37 cellular contexts compared by ENCODE assay signal in the genomic region with DNA sequence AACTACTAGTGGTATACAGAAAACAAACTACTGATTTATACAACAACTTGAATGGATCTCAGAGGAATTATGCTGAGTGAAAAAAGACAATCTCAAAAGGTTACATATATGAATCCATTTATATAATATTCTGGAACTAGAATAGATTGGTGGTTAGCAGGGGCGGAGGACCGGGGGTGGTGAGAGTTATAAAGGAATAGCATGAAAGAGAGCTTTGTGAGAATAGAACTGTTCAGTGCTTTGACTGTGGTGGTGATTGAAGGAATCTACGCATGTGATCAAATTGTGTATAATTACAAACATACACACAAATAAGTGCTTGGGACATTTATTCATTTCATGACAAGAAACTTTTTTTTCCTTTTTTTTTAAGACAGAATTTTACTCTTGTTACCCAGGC. TPM values are rescaled to one million over a fixed set of nuclear protein-coding genes. Genes with fewer than 3 reads are reported as not detected.
"Had no signal": no experiment of that assay in that cellular context is flagged by ENCODE, and none has a peak within 500 bp of the region (broad histone marks: within the 10 kb centered on the region; RNA-seq: fewer than 3 reads in every experiment).

No MANE protein-coding gene starts in this region.

- H3K4me3 Mint-ChIP-seq: activated B cell treated with CpG ODN at 0.5 μM for 24 hours; activated CD4-positive, alpha-beta memory T cell treated with anti-CD3 and anti-CD28 coated beads for 36 hours; activated CD4-positive, alpha-beta T cell treated with anti-CD3 and anti-CD28 coated beads, Interleukin-2, amount 10 ng/mL, durations not matched to agents 24 days and 14 days; activated CD8-positive, alpha-beta T cell treated with anti-CD3 and anti-CD28 coated beads for 36 hours; activated naive CD4-positive, alpha-beta T cell treated with anti-CD3 and anti-CD28 coated beads for 36 hours; activated naive CD8-positive, alpha-beta T cell treated with anti-CD3 and anti-CD28 coated beads for 36 hours; activated T-cell treated with anti-CD3 and anti-CD28 coated beads, Interleukin-2, amount 50 U/mL, for 4 hours; activated T-cell treated with anti-CD3 and anti-CD28 coated beads, Interleukin-2, amount 50 U/mL, for 72 hours; activated T-helper 1 cell treated with anti-CD3 and anti-CD28 coated beads, Interleukin-12 subunit alpha, Interleukin-12 subunit beta, Interleukin-2, Interleukin-4 antibody, amounts not matched to agents 30 ng/mL and 10 ng/mL and 1 ng/mL, durations not matched to agents 14 hours and 24 hours and 36 hours; activated T-helper 17 cell treated with anti-CD3 and anti-CD28 coated beads, Interleukin-2, amount 50 U/mL, for 72 hours; central memory CD8-positive, alpha-beta T cell; T-cell; T-helper 17 cell had no signal

- H3K4me1 ChIP-seq: adrenal gland, breast epithelium had no signal

- H3K27ac ChIP-seq: adrenal gland, body of pancreas, brain microvascular endothelial cell, breast epithelium, VCaP had no signal

- H3K27me3 ChIP-seq: adrenal gland, body of pancreas, brain microvascular endothelial cell, breast epithelium had no signal

- H3K9me3 Mint-ChIP-seq: activated B cell treated with CpG ODN at 0.5 μM for 24 hours; activated CD4-positive, alpha-beta memory T cell treated with anti-CD3 and anti-CD28 coated beads for 36 hours; activated CD4-positive, alpha-beta T cell treated with anti-CD3 and anti-CD28 coated beads, Interleukin-2, amount 10 ng/mL, durations not matched to agents 24 days and 14 days; activated CD8-positive, alpha-beta T cell treated with anti-CD3 and anti-CD28 coated beads for 36 hours; activated naive CD4-positive, alpha-beta T cell treated with anti-CD3 and anti-CD28 coated beads for 36 hours; activated naive CD4-positive, alpha-beta T cell treated with anti-CD3 and anti-CD28 coated beads, Interleukin-2, amount 50 U/mL, for 72 hours; activated naive CD8-positive, alpha-beta T cell treated with anti-CD3 and anti-CD28 coated beads for 36 hours; activated T-cell treated with anti-CD3 and anti-CD28 coated beads, Interleukin-2, amount 50 U/mL, for 4 hours; activated T-cell treated with anti-CD3 and anti-CD28 coated beads, Interleukin-2, amount 50 U/mL, for 72 hours; activated T-helper 1 cell treated with anti-CD3 and anti-CD28 coated beads, Interleukin-12 subunit alpha, Interleukin-12 subunit beta, Interleukin-2, Interleukin-4 antibody, amounts not matched to agents 30 ng/mL and 10 ng/mL and 1 ng/mL, durations not matched to agents 14 hours and 24 hours and 36 hours; activated T-helper 17 cell treated with anti-CD3 and anti-CD28 coated beads, Interleukin-2, amount 50 U/mL, for 72 hours; central memory CD8-positive, alpha-beta T cell; T-cell had no signal

- ATAC-seq: activated CD8-positive, alpha-beta T cell treated with anti-CD3 and anti-CD28 coated beads for 36 hours; activated naive CD4-positive, alpha-beta T cell treated with anti-CD3 and anti-CD28 coated beads, Interleukin-2, amount 50 U/mL, for 72 hours; activated T-cell treated with anti-CD3 and anti-CD28 coated beads, Interleukin-2, amount 50 U/mL, for 4 hours; activated T-cell treated with anti-CD3 and anti-CD28 coated beads, Interleukin-2, amount 50 U/mL, for 72 hours; activated T-helper 17 cell treated with anti-CD3 and anti-CD28 coated beads, Interleukin-2, amount 50 U/mL, for 72 hours; body of pancreas; T-cell; T-helper 17 cell had no signal

- H3K4me1 Mint-ChIP-seq: activated B cell treated with CpG ODN at 0.5 μM for 24 hours; activated naive CD8-positive, alpha-beta T cell treated with anti-CD3 and anti-CD28 coated beads for 36 hours; activated T-helper 17 cell treated with anti-CD3 and anti-CD28 coated beads, Interleukin-2, amount 50 U/mL, for 72 hours; central memory CD8-positive, alpha-beta T cell; T-cell had no signal

- H3K9me3 ChIP-seq: adrenal gland, body of pancreas, breast epithelium had no signal

- H3K36me3 Mint-ChIP-seq: activated naive CD8-positive, alpha-beta T cell treated with anti-CD3 and anti-CD28 coated beads for 36 hours had no signal

- DNase-seq: activated B cell treated with CpG ODN at 0.5 μM for 24 hours; activated CD4-positive, alpha-beta memory T cell treated with anti-CD3 and anti-CD28 coated beads for 36 hours; activated CD4-positive, alpha-beta T cell treated with anti-CD3 and anti-CD28 coated beads for 4 hours; activated CD4-positive, alpha-beta T cell treated with anti-CD3 and anti-CD28 coated beads, Interleukin-2, amount 10 ng/mL, durations not matched to agents 24 days and 14 days; activated CD4-positive, alpha-beta T cell treated with anti-CD3 and anti-CD28 coated beads, Interleukin-2, amount 50 U/mL, for 1 hour; activated CD4-positive, alpha-beta T cell treated with anti-CD3 and anti-CD28 coated beads, Interleukin-2, amount 50 U/mL, for 4 hours; activated CD4-positive, CD25-positive, alpha-beta regulatory T cell treated with anti-CD3 and anti-CD28 coated beads, Interleukin-2, amount 50 U/mL, for 72 hours; activated CD8-positive, alpha-beta memory T cell treated with anti-CD3 and anti-CD28 coated beads, Interleukin-2, amount 50 U/mL, for 4 hours; activated CD8-positive, alpha-beta T cell treated with anti-CD3 and anti-CD28 coated beads for 36 hours; activated effector memory CD4-positive, alpha-beta T cell treated with anti-CD3 and anti-CD28 coated beads, Interleukin-2, amount 50 U/mL, for 16 hours; activated gamma-delta T cell treated with Interleukin-2 at 50 U/mL for 16 hours; activated naive CD4-positive, alpha-beta T cell; activated naive CD4-positive, alpha-beta T cell treated with anti-CD3 and anti-CD28 coated beads for 36 hours; activated naive CD4-positive, alpha-beta T cell treated with anti-CD3 and anti-CD28 coated beads, Interleukin-2, amount 50 U/mL, for 16 hours; activated naive CD8-positive, alpha-beta T cell treated with anti-CD3 and anti-CD28 coated beads for 36 hours; activated T-cell treated with anti-CD3 and anti-CD28 coated beads for 4 hours; activated T-cell treated with anti-CD3 and anti-CD28 coated beads, Interleukin-2, amount 50 U/mL, for 1 hour; activated T-cell treated with anti-CD3 and anti-CD28 coated beads, Interleukin-2, amount 50 U/mL, for 4 hours; activated T-cell treated with anti-CD3 and anti-CD28 coated beads, Interleukin-2, amount 50 U/mL, for 72 hours; adrenal gland; amniotic stem cell; aorta; body of pancreas; brain microvascular endothelial cell; cerebellar nuclear complex; T-cell; T-helper 17 cell; T-helper 9 cell had no signal

- H3K27me3 Mint-ChIP-seq: activated B cell treated with CpG ODN at 0.5 μM for 24 hours; activated CD4-positive, alpha-beta memory T cell treated with anti-CD3 and anti-CD28 coated beads for 36 hours; activated CD4-positive, alpha-beta T cell treated with anti-CD3 and anti-CD28 coated beads, Interleukin-2, amount 10 ng/mL, durations not matched to agents 24 days and 14 days; activated CD8-positive, alpha-beta T cell treated with anti-CD3 and anti-CD28 coated beads for 36 hours; activated naive CD8-positive, alpha-beta T cell treated with anti-CD3 and anti-CD28 coated beads for 36 hours; activated T-helper 17 cell treated with anti-CD3 and anti-CD28 coated beads, Interleukin-2, amount 50 U/mL, for 72 hours; central memory CD8-positive, alpha-beta T cell; T-cell; T-helper 17 cell had no signal

- H3K27ac Mint-ChIP-seq: activated B cell treated with CpG ODN at 0.5 μM for 24 hours; activated CD4-positive, alpha-beta memory T cell treated with anti-CD3 and anti-CD28 coated beads for 36 hours; activated CD4-positive, alpha-beta T cell treated with anti-CD3 and anti-CD28 coated beads, Interleukin-2, amount 10 ng/mL, durations not matched to agents 24 days and 14 days; activated CD8-positive, alpha-beta T cell treated with anti-CD3 and anti-CD28 coated beads for 36 hours; activated naive CD4-positive, alpha-beta T cell treated with anti-CD3 and anti-CD28 coated beads for 36 hours; activated naive CD4-positive, alpha-beta T cell treated with anti-CD3 and anti-CD28 coated beads, Interleukin-2, amount 50 U/mL, for 72 hours; activated naive CD8-positive, alpha-beta T cell treated with anti-CD3 and anti-CD28 coated beads for 36 hours; activated T-cell treated with anti-CD3 and anti-CD28 coated beads, Interleukin-2, amount 50 U/mL, for 72 hours; activated T-helper 1 cell treated with anti-CD3 and anti-CD28 coated beads, Interleukin-12 subunit alpha, Interleukin-12 subunit beta, Interleukin-2, Interleukin-4 antibody, amounts not matched to agents 30 ng/mL and 10 ng/mL and 1 ng/mL, durations not matched to agents 14 hours and 24 hours and 36 hours; activated T-helper 17 cell treated with anti-CD3 and anti-CD28 coated beads, Interleukin-2, amount 50 U/mL, for 72 hours; T-cell; T-helper 17 cell had no signal

- H3K36me3 ChIP-seq: adrenal gland, brain microvascular endothelial cell, breast epithelium had no signal

- H3K4me3 ChIP-seq: adrenal gland, body of pancreas, breast epithelium had no signal

RNA-seq across cellular contexts. Expression of gene RAB19, which starts 19.6 kb away (rescaled TPM):
- total RNA-seq: adrenal gland, aorta, astrocyte, cardiac septum, chondrocyte had no signal
